In the genomic region with DNA sequence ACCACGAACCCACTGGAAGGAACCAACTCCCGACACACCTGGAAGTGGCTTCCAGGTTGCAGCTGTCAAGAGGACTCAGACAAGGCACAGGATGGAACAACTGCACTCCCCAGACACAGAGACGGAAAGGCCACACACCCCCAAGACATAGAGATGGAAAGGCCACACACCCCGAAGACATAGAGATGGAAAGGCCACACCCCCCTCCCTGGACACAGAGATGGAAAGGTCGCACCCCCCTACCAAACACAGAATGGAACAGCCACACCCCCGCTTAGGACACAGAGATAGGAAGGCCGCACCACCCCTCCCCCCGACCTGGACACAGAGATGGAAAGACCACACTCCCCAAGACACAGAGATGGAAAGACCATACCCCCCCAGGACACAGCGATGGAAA, we compare ENCODE assay signal across 16 cellular contexts. TPM values are rescaled to one million over a fixed set of nuclear protein-coding genes. Genes with fewer than 3 reads are reported as not detected.
DNase-seq lines count a peak whose midpoint lies in the region; FAIRE-seq and TF ChIP-seq lines count a peak whose summit lies in the region.
"Had no signal": no experiment of that assay in that cellular context is flagged by ENCODE, and none has a peak within 500 bp of the region (broad histone marks: within the 10 kb centered on the region; RNA-seq: fewer than 3 reads in every experiment).

No MANE protein-coding gene starts in this region.

- no peaks in the 10 kb centered on the region for H3K79me1 ChIP-seq in H1 (ENCODE audit: low read depth, low read length)

- no peaks in the 10 kb centered on the region for H3K79me2 ChIP-seq in H1 (ENCODE audit: control insufficient read depth in 1 of 2, insufficient read depth in 2 of 2, low read length in 2 of 2)

- no peak for FAIRE-seq in H1 (lab: Jason Lieb, UNC)
- FAIRE-seq: H54 had no signal

- H3K4me3 ChIP-seq in HEK293 (ENCODE audit: low read depth, low read length) (no peak overlapping the region), H1 (ENCODE audit: extremely low read depth in 1 of 4, insufficient read depth in 2 of 4, low read depth in 3 of 4, low read length in 4 of 4) (no peak overlapping the region)

- H4K8ac ChIP-seq in H1 (ENCODE audit: extremely low read depth, insufficient read depth, low read length): no peak overlapping the region; the same call in 1 of the 2 replicates

- H3K4me1 ChIP-seq in HEK293 (ENCODE audit: control insufficient read depth, insufficient read depth, low read length) (no peaks in the 10 kb centered on the region), H1 (replicated peaks in 1 of 4; ENCODE audit: control insufficient read depth in 3 of 4, insufficient read depth in 4 of 4, low read length in 3 of 4) (no peaks in the 10 kb centered on the region; a peak in 1 of 7 replicates)

- H3K23me2 ChIP-seq in H1 (ENCODE audit: low read depth, low read length): peaks cover 2% of the 10 kb centered on the region; the same call in 1 of the 2 replicates

- H3K56ac ChIP-seq in H1 (replicated peaks; ENCODE audit: insufficient read length, low read depth, low read length): no peak overlapping the region

- H3K4me2 ChIP-seq in H1 (ENCODE audit: insufficient read depth in 1 of 2, low read depth in 2 of 2, low read length in 2 of 2): no peak overlapping the region
- H3K4me2 ChIP-seq: SK-N-SH had no signal

- no peak overlapping the region for H2BK12ac ChIP-seq in H1 (ENCODE audit: low read depth, low read length)

- 89% methylated on average over 8 of the region's 9 CpGs; no CpG with 5 or more reads in 1 of the 2 experiments for WGBS in H1 (ENCODE audit: extremely low coverage in 1 of 2, insufficient coverage in 1 of 2, insufficient read length in 1 of 2, insufficient replicate concordance in 2 of 2, low coverage in 1 of 2, low lambda C conversion rate in 2 of 2, missing lambda C conversion rate in 1 of 2), 2 experiments

- no peak for TF ChIP-seq POLR2A in H1 (IDR thresholded peaks at IDR 0.05; ENCODE audit: control extremely low read depth in 1 of 2, low read depth in 2 of 2, low read length in 2 of 2)

- TF ChIP-seq EP300 in H1 (IDR thresholded peaks at IDR 0.05; ENCODE audit: borderline replicate concordance in 1 of 2, low read depth in 2 of 2, low read length in 2 of 2): no peak

- H4K5ac ChIP-seq in H1 (ENCODE audit: insufficient read length, low read depth, low read length): no peak overlapping the region

- no peak overlapping the region for H3K4ac ChIP-seq in H1 (replicated peaks; ENCODE audit: insufficient read length, low read depth, low read length)

- H3K14ac ChIP-seq in H1 (ENCODE audit: insufficient read length): no peak overlapping the region

- POLR2A ChIA-PET in HEK293 (lab: Yijun Ruan, JAX): interaction anchor here (2.8 kb wide), 1 partner anchor 8 kb away, joined by 15 read pairs; no protein-coding TSS in a partner anchor
- POLR2A ChIA-PET in H1 (lab: Charles Lee; ENCODE audit: partially characterized antibody): interaction anchor here (1.1 kb wide), 1 partner anchor 8 kb away, joined by 5 read pairs; no protein-coding TSS in a partner anchor

- TF ChIP-seq RAD21 in H1 (IDR thresholded peaks at IDR 0.05 in 1 of 2, conservative IDR thresholded peaks at IDR 0.05 in 1 of 2; ENCODE audit: low read depth in 2 of 2, low read length in 2 of 2): no peak

- peaks cover 0 to 3% of the 10 kb centered on the region in 2 experiments for H4K20me1 ChIP-seq in H1 (replicated peaks in 1 of 2; ENCODE audit: control insufficient read depth in 1 of 2, insufficient read depth in 2 of 2, low read length in 2 of 2)

- CTCF ChIA-PET in HEK293 (lab: Yijun Ruan, JAX) (interaction anchor here (0.6 to 3.3 kb wide), 3 partner anchors 9 to 64 kb away, joined by 3 to 20 read pairs (median 3); no protein-coding TSS in a partner anchor), H1 (lab: Charles Lee; ENCODE audit: partially characterized antibody) (interaction anchor here (0.8 to 3.5 kb wide), 3 partner anchors 12 to 31 kb away, joined by 3 to 23 read pairs (median 6); a partner anchor contains a TSS)

- H3K27ac ChIP-seq in 22Rv1 (0 out of 2 replicates have a peak overlapping the region, but pooled peaks have one; percentile 8), HEK293 (ENCODE audit: extremely low read depth, low read depth, low read length) (no peak overlapping the region), H1 (ENCODE audit: low read depth, low read length) (no peak overlapping the region)

- H2AFZ ChIP-seq in H1 (ENCODE audit: low read length): no peak overlapping the region

- no peak overlapping the region for H2BK5ac ChIP-seq in H1 (ENCODE audit: low read depth, low read length)

- no peak overlapping the region for H3K9ac ChIP-seq in H1 (replicated peaks in 1 of 4; ENCODE audit: extremely low read depth in 1 of 4, low read depth in 3 of 4, low read length in 3 of 4)
- H3K9ac ChIP-seq: SK-N-SH had no signal

- H4K91ac ChIP-seq in H1 (replicated peaks; ENCODE audit: insufficient read length, low read length): no peak overlapping the region

- no peak overlapping the region for H3K18ac ChIP-seq in H1 (ENCODE audit: extremely low read depth, low read length)

- peaks cover 0 to 8% (median 4%) of the 10 kb centered on the region in 4 experiments; a peak in 5 of 7 replicates for H3K27me3 ChIP-seq in H1 (replicated peaks in 1 of 4; ENCODE audit: control insufficient read depth in 3 of 4, extremely low read depth in 1 of 4, insufficient read depth in 3 of 4, low read length in 3 of 4)

- peaks cover 0 to 20% of the 10 kb centered on the region in 2 experiments; a peak in 1 of 3 replicates for H3K36me3 ChIP-seq in HEK293 (ENCODE audit: control insufficient read depth in 2 of 2, insufficient read depth in 1 of 2, low read length in 2 of 2)
- peaks cover 0 to 9% (median under 1%) of the 10 kb centered on the region in 4 experiments; a peak in 4 of 8 replicates for H3K36me3 ChIP-seq in H1 (ENCODE audit: control insufficient read depth in 2 of 4, insufficient read depth in 4 of 4, low read length in 3 of 4)

- H2BK120ac ChIP-seq in H1 (replicated peaks; ENCODE audit: low read depth, low read length): no peak overlapping the region

- H3K23ac ChIP-seq in H1 (ENCODE audit: insufficient read length): no peak overlapping the region

- TF ChIP-seq CTCF in 22Rv1 (IDR thresholded peaks at IDR 0.05) (no peak), HEK293 (tag by site-specific recombination; IDR thresholded peaks at IDR 0.05) (no peak), H1 (IDR thresholded peaks at IDR 0.05; ENCODE audit: control extremely low read depth in 1 of 3, insufficient read depth in 1 of 3, low read depth in 1 of 3, low read length in 3 of 3) (no peak)

- H3K9me3 ChIP-seq in HEK293 (ENCODE audit: control insufficient read depth, insufficient read depth, low read depth, low read length) (no peaks in the 10 kb centered on the region), H1 (ENCODE audit: insufficient read depth in 2 of 2, low read depth in 1 of 2, low read length in 1 of 2) (peaks cover 0 to 2% of the 10 kb centered on the region in 2 experiments; a peak in 1 of 4 replicates)
- H3K9me3 ChIP-seq: SK-N-SH had no signal

- H2AK5ac ChIP-seq in H1 (ENCODE audit: low read depth, low read length): no peak overlapping the region

- no peak overlapping the region for H2BK20ac ChIP-seq in H1 (ENCODE audit: low read length)

- H2BK15ac ChIP-seq in H1 (ENCODE audit: low read length): 0 out of 2 replicates have a peak overlapping the region, but pooled peaks have one; percentile 29

- DNase-seq in H1 (ENCODE audit: low read depth in 1 of 2, low spot score in 2 of 2) (no peak), UCSD-AML1 (lab: John Stamatoyannopoulos, UW; ENCODE audit: unreplicated experiment) (no peak), COR-L47 (lab: John Stamatoyannopoulos, UW) (no peak)
- DNase-seq: C1 segment of cervical spinal cord, DMS79 treated with DMSO at 0.1 percent for 48 hours, HFFc6, KG1, NCI-H187, NCI-H2227 treated with DMSO at 0.1 percent for 48 hours, RPMI8226, SHP77 treated with DMSO at 0.1 percent for 48 hours, SK-N-SH had no signal

RNA-seq across cellular contexts. Expression of a gene that starts 7.6 kb away (rescaled TPM):
- total RNA-seq in H1 (2021; fragmentation: NEBNext Ultra II Directional; extraction: Animal tissue kit (Norgen Biotek cat#: 25700)): 64.5 and 71.7 TPM in 2 replicates
- 55.4 and 70.5 TPM in 2 replicates for polyA plus RNA-seq in H1 (2011; rRNA removed)
- polyA plus RNA-seq in H1 (2011; cell fraction: cytosol; rRNA removed): 50.7 TPM
- polyA plus RNA-seq in H1 (2011; cell fraction: nucleus; rRNA removed): 74.1 TPM
- 46.7 to 71.7 TPM (median 59.4 TPM) in 4 replicates for polyA plus RNA-seq in H1 (2012, experiment 1 of 2)
- 86.3 TPM for polyA plus RNA-seq in H1 (2012, experiment 2 of 2)
- polyA plus RNA-seq in H1 (2013, experiment 1 of 2): 42.1 TPM
- 37.2 TPM for polyA plus RNA-seq in H1 (2013, experiment 2 of 2)
- polyA minus RNA-seq in H1 (2011; rRNA and poly(A)+ RNA removed): 25.8 and 35.1 TPM in 2 replicates
- polyA minus RNA-seq in H1 (2011; cell fraction: cytosol; rRNA and poly(A)+ RNA removed): 18.7 TPM
- polyA minus RNA-seq in H1 (2011; cell fraction: nucleus; rRNA and poly(A)+ RNA removed): 26.4 TPM

RNA-seq across cellular contexts. Expression of a gene that starts 7.6 kb away (rescaled TPM):
- total RNA-seq in H1 (2021; fragmentation: NEBNext Ultra II Directional; extraction: Animal tissue kit (Norgen Biotek cat#: 25700)): 51.9 and 54.2 TPM in 2 replicates
- polyA plus RNA-seq in H1 (2011; rRNA removed): 34.9 and 43.9 TPM in 2 replicates
- 37.4 TPM for polyA plus RNA-seq in H1 (2011; cell fraction: cytosol; rRNA removed)
- 90.0 TPM for polyA plus RNA-seq in H1 (2011; cell fraction: nucleus; rRNA removed)
- 34.7 to 46.0 TPM (median 39.6 TPM) in 4 replicates for polyA plus RNA-seq in H1 (2012, experiment 1 of 2)
- polyA plus RNA-seq in H1 (2012, experiment 2 of 2): 59.6 TPM
- polyA plus RNA-seq in H1 (2013, experiment 1 of 2): 29.0 TPM
- polyA plus RNA-seq in H1 (2013, experiment 2 of 2): 30.8 TPM
- polyA minus RNA-seq in H1 (2011; rRNA and poly(A)+ RNA removed): 37.1 and 40.7 TPM in 2 replicates
- 26.8 TPM for polyA minus RNA-seq in H1 (2011; cell fraction: cytosol; rRNA and poly(A)+ RNA removed)
- polyA minus RNA-seq in H1 (2011; cell fraction: nucleus; rRNA and poly(A)+ RNA removed): 44.3 TPM

RNA-seq across cellular contexts. Expression of a gene that starts 20.4 kb away (rescaled TPM):
- 1.3 and 1.7 TPM in 2 replicates for total RNA-seq in H1 (2021; fragmentation: NEBNext Ultra II Directional; extraction: Animal tissue kit (Norgen Biotek cat#: 25700))
- 1.5 and 3.2 TPM in 2 replicates for polyA plus RNA-seq in H1 (2011; rRNA removed)
- 1.6 TPM for polyA plus RNA-seq in H1 (2011; cell fraction: cytosol; rRNA removed)
- 2.1 TPM for polyA plus RNA-seq in H1 (2011; cell fraction: nucleus; rRNA removed)
- polyA plus RNA-seq in H1 (2012, experiment 1 of 2): 0.88 to 2.4 TPM (median 1.5 TPM) in 4 replicates
- polyA plus RNA-seq in H1 (2012, experiment 2 of 2): not detected
- polyA plus RNA-seq in H1 (2013, experiment 1 of 2): 1.7 TPM
- 1.3 TPM for polyA plus RNA-seq in H1 (2013, experiment 2 of 2)
- not detected in 2 replicates for polyA minus RNA-seq in H1 (2011; rRNA and poly(A)+ RNA removed)
- not detected for polyA minus RNA-seq in H1 (2011; cell fraction: cytosol; rRNA and poly(A)+ RNA removed)
- polyA minus RNA-seq in H1 (2011; cell fraction: nucleus; rRNA and poly(A)+ RNA removed): not detected
- total RNA-seq: PC-3 had no signal

RNA-seq across cellular contexts. Expression of a gene that starts 30.9 kb away (rescaled TPM):
- 0.61 TPM in 1 of 2 replicates, not detected in the other for total RNA-seq in H1 (2021; fragmentation: NEBNext Ultra II Directional; extraction: Animal tissue kit (Norgen Biotek cat#: 25700))
- polyA plus RNA-seq in H1 (2011; rRNA removed): 1.4 and 1.6 TPM in 2 replicates
- polyA plus RNA-seq in H1 (2011; cell fraction: cytosol; rRNA removed): 0.40 TPM
- 0.91 TPM for polyA plus RNA-seq in H1 (2011; cell fraction: nucleus; rRNA removed)
- polyA plus RNA-seq in H1 (2012, experiment 1 of 2): 0.72 to 1.2 TPM (median 0.87 TPM) in 4 replicates
- polyA plus RNA-seq in H1 (2012, experiment 2 of 2): 1.2 TPM
- 1.1 TPM for polyA plus RNA-seq in H1 (2013, experiment 1 of 2)
- polyA plus RNA-seq in H1 (2013, experiment 2 of 2): 1.2 TPM
- 0.39 TPM in 1 of 2 replicates, not detected in the other for polyA minus RNA-seq in H1 (2011; rRNA and poly(A)+ RNA removed)
- polyA minus RNA-seq in H1 (2011; cell fraction: cytosol; rRNA and poly(A)+ RNA removed): not detected
- not detected for polyA minus RNA-seq in H1 (2011; cell fraction: nucleus; rRNA and poly(A)+ RNA removed)
- total RNA-seq: HFFc6, PC-3 had no signal

RNA-seq across cellular contexts. Expression of a gene that starts 39.6 kb away (rescaled TPM):
- 4.4 and 4.6 TPM in 2 replicates for total RNA-seq in H1 (2021; fragmentation: NEBNext Ultra II Directional; extraction: Animal tissue kit (Norgen Biotek cat#: 25700))
- polyA plus RNA-seq in H1 (2011; rRNA removed): 4.6 and 6.0 TPM in 2 replicates
- 3.4 TPM for polyA plus RNA-seq in H1 (2011; cell fraction: cytosol; rRNA removed)
- polyA plus RNA-seq in H1 (2011; cell fraction: nucleus; rRNA removed): 24.5 TPM
- polyA plus RNA-seq in H1 (2012, experiment 1 of 2): 1.7 to 3.4 TPM (median 2.6 TPM) in 4 replicates
- polyA plus RNA-seq in H1 (2012, experiment 2 of 2): 1.7 TPM
- polyA plus RNA-seq in H1 (2013, experiment 1 of 2): 3.5 TPM
- polyA plus RNA-seq in H1 (2013, experiment 2 of 2): 3.1 TPM
- 2.2 and 2.5 TPM in 2 replicates for polyA minus RNA-seq in H1 (2011; rRNA and poly(A)+ RNA removed)
- 3.8 TPM for polyA minus RNA-seq in H1 (2011; cell fraction: cytosol; rRNA and poly(A)+ RNA removed)
- 10.3 TPM for polyA minus RNA-seq in H1 (2011; cell fraction: nucleus; rRNA and poly(A)+ RNA removed)
